ENCODE assay signal across 25 cellular contexts in the genomic region with DNA sequence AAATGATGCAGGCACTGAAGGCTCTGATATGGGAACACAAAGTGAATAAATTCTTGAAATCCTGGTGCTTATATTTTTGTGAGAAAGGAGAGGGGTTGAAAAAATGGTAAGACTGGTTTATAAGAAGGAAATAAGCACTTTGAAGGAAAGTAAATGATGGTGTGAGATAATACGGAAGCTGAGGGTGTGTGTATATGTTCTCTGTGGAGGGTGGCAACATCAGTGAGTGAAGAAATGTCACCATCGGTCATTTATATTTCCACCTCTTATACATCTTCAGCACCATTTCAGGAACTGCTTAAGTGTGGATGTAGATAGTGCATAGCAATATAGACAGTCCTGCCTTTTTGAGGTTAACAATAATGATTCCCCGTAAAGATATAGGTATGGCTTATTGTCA.
"Had no signal": no experiment of that assay in that cellular context is flagged by ENCODE, and none has a peak within 500 bp of the region (broad histone marks: within the 10 kb centered on the region; RNA-seq: fewer than 3 reads in every experiment).

No MANE protein-coding gene starts in this region.

- H3K4me1 ChIP-seq: gastrocnemius medialis, psoas muscle, sigmoid colon, testis, tibial artery had no signal

- DNase-seq: cortex of kidney; foreskin fibroblast; gastrocnemius medialis; kidney; mesenchymal stem cell; mucosa of descending colon; naive thymus-derived CD4-positive, alpha-beta T cell; occipital lobe; ovary; posterior cingulate gyrus; psoas muscle; right cardiac atrium; sigmoid colon; stimulated activated CD4-positive, alpha-beta T cell treated with anti-CD3 and anti-CD28 coated beads, Interleukin-2, amount 100 ng/mL, for 24 hours; stimulated activated CD4-positive, alpha-beta T cell treated with anti-CD3 and anti-CD28 coated beads, Interleukin-4, amount 100 ng/mL, for 24 hours; stimulated activated naive CD8-positive, alpha-beta T cell treated with anti-CD3 and anti-CD28 coated beads, Interleukin-15, Interleukin-2, amounts not matched to agents 100 U/mL and 50 U/mL, for 24 hours; substantia nigra; testis; tibial artery had no signal

- H3K36me3 ChIP-seq: ovary had no signal

- ATAC-seq: esophagus mucosa; gastrocnemius medialis; left lobe of liver; mucosa of descending colon; naive thymus-derived CD4-positive, alpha-beta T cell; psoas muscle; right cardiac atrium; stimulated activated effector memory CD8-positive, alpha-beta T cell treated with anti-CD3 and anti-CD28 coated beads, Interleukin-12 subunit alpha, Interleukin-12 subunit beta, amount 100 ng/mL, for 72 hours; stimulated activated naive CD8-positive, alpha-beta T cell treated with anti-CD3 and anti-CD28 coated beads, Interleukin-15, Interleukin-2, amounts not matched to agents 100 U/mL and 50 U/mL, for 24 hours had no signal

- H3K27me3 Mint-ChIP-seq: naive thymus-derived CD4-positive, alpha-beta T cell; type B pancreatic cell had no signal

- H3K4me1 Mint-ChIP-seq: mesothelial cell of epicardium had no signal

- H3K27me3 ChIP-seq: gastrocnemius medialis, ovary, sigmoid colon, testis, tibial artery had no signal

- H3K4me3 Mint-ChIP-seq: mesothelial cell of epicardium; stimulated activated effector memory CD8-positive, alpha-beta T cell treated with anti-CD3 and anti-CD28 coated beads, Interleukin-12 subunit alpha, Interleukin-12 subunit beta, amount 100 ng/mL, for 72 hours; type B pancreatic cell had no signal

- H3K27ac ChIP-seq: epithelial cell of prostate, gastrocnemius medialis, ovary, psoas muscle, sigmoid colon, testis, tibial artery had no signal

- H3K4me3 ChIP-seq: gastrocnemius medialis, mucosa of descending colon, ovary, psoas muscle, sigmoid colon, testis, tibial artery had no signal

- H3K27ac Mint-ChIP-seq: mesothelial cell of epicardium; stimulated activated effector memory CD8-positive, alpha-beta T cell treated with anti-CD3 and anti-CD28 coated beads, Interleukin-12 subunit alpha, Interleukin-12 subunit beta, amount 100 ng/mL, for 72 hours; type B pancreatic cell had no signal

- H3K9me3 ChIP-seq: ovary, testis had no signal
